In genomic region chr2:11773747-11774536, GRCh38 we compare ENCODE assay signal across 16 cellular contexts. TPM values are rescaled to one million over a fixed set of nuclear protein-coding genes. Genes with fewer than 3 reads are reported as not detected.
A peak's percentile ranks its signal among the peaks of the same experiment; 100 is the strongest.
DNase-seq lines count a peak whose midpoint lies in the region; ATAC-seq and TF ChIP-seq lines count a peak whose summit lies in the region.
"Had no signal": no experiment of that assay in that cellular context is flagged by ENCODE, and none has a peak within 500 bp of the region (broad histone marks: within the 10 kb centered on the region; RNA-seq: fewer than 3 reads in every experiment).

No MANE protein-coding gene starts in this region.

- no peak for ATAC-seq in HG03045 (IDR thresholded peaks at IDR 0.05; ENCODE audit: unreplicated experiment)
- ATAC-seq: body of pancreas, mucosa of descending colon had no signal

- H3K9me3 ChIP-seq in BLaER1 treated with 17β-estradiol and CSF1 and Interleukin-3, amounts not matched to agents 10 nM and 100 nM (replicated peaks in 1 of 11), result 0 out of 22 replicates have a peak, but pooled peaks cover 0 to 4% (median 0%) of the 10 kb centered on the region in 11 experiments
- no peaks in the 10 kb centered on the region for H3K9me3 ChIP-seq in CD8-positive, alpha-beta memory T cell (ENCODE audit: low read length)
- H3K9me3 ChIP-seq: body of pancreas, esophagus muscularis mucosa, mucosa of descending colon, ovary had no signal

- no TSS peak for BruUV-seq in MCF 10A (replicated peaks; lab: Mats Ljungman, UMichigan)

- TF ChIP-seq CTCF in MCF 10A (IDR thresholded peaks at IDR 0.05; ENCODE audit: unreplicated experiment) (no peak), GM10248 (IDR thresholded peaks at IDR 0.05; ENCODE audit: control extremely low read depth, extremely low read depth, low read depth, missing control alignments) (no peak)

- H3K27ac Mint-ChIP-seq in CD8-positive, alpha-beta memory T cell, result peak overlapping the region; percentile 70 to 96 (median 87)
- H3K27ac Mint-ChIP-seq in activated CD4-positive, alpha-beta memory T cell treated with anti-CD3 and anti-CD28 coated beads for 36 hours, result peak overlapping the region; percentile 68
- H3K27ac Mint-ChIP-seq in MCF 10A (ENCODE audit: low read depth, unreplicated experiment), result no peak overlapping the region

- H3K4me2 ChIP-seq in BLaER1 treated with 17β-estradiol and CSF1 and Interleukin-3, amounts not matched to agents 10 nM and 100 nM, result peak overlapping the region in 8 of 11 experiments; percentile 11 to 45 (median 36); a peak in 13 of 22 replicates

- CTCF ChIA-PET in CD8-positive, alpha-beta memory T cell (lab: Charles Lee), result interaction anchor here (1.2 to 2.6 kb wide), 7 partner anchors 12 to 86 kb away, joined by 3 to 8 read pairs (median 4); no protein-coding TSS in a partner anchor
- CTCF ChIA-PET in activated CD4-positive, alpha-beta memory T cell treated with anti-CD3 and anti-CD28 coated beads for 36 hours (lab: Charles Lee), result interaction anchor here (0.7 to 3.0 kb wide), 14 partner anchors 11 to 190 kb away, joined by 3 to 15 read pairs (median 5); partner anchors contain the start of gene LPIN1
- CTCF ChIA-PET in MCF 10A (lab: Yijun Ruan, JAX) (interaction anchor here (0.5 to 2.3 kb wide), 7 partner anchors 12 to 293 kb away, joined by 3 to 20 read pairs (median 4); no protein-coding TSS in a partner anchor), GM10248 (lab: Yijun Ruan, JAX) (interaction anchor here (0.8 to 2.9 kb wide), 6 partner anchors 9 to 84 kb away, joined by 3 to 15 read pairs (median 6); no protein-coding TSS in a partner anchor)

- no peak for DNase-seq in CD8-positive, alpha-beta memory T cell
- DNase-seq in activated CD4-positive, alpha-beta memory T cell treated with anti-CD3 and anti-CD28 coated beads for 36 hours, result no peak
- DNase-seq in mesenteric fat pad (ENCODE audit: low spot score) (peak; percentile 8), MCF 10A (ENCODE audit: unreplicated experiment) (no peak), GM10248 (ENCODE audit: extremely low spot score) (no peak)
- DNase-seq: activated T-cell treated with anti-CD3 and anti-CD28 coated beads, Interleukin-2, amount 50 U/mL, for 48 hours; body of pancreas; mucosa of descending colon; NCI-H1436 treated with DMSO at 0.1 percent for 48 hours; NCI-H510A; ovary; WERI-Rb-1 had no signal

- POLR2A ChIA-PET in CD8-positive, alpha-beta memory T cell (lab: Charles Lee), result interaction anchor here (0.8 to 1.5 kb wide), 4 partner anchors 11 to 30 kb away, joined by 3 to 5 read pairs (median 4); no protein-coding TSS in a partner anchor
- POLR2A ChIA-PET in activated CD4-positive, alpha-beta memory T cell treated with anti-CD3 and anti-CD28 coated beads for 36 hours (lab: Charles Lee), result interaction anchor here (0.6 to 3.0 kb wide), 5 partner anchors 9 to 81 kb away, joined by 3 to 9 read pairs (median 7); partner anchors contain the start of gene LPIN1
- POLR2A ChIA-PET in MCF 10A (lab: Yijun Ruan, JAX) (interaction anchor here (0.6 to 2.2 kb wide), 4 partner anchors 11 to 23 kb away, joined by 3 to 10 read pairs (median 3); no protein-coding TSS in a partner anchor), GM10248 (lab: Yijun Ruan, JAX) (no interaction called here)

- peaks cover 17 to 44% (median 37%) of the 10 kb centered on the region in 10 experiments for H3K4me1 ChIP-seq in BLaER1 treated with 17β-estradiol and CSF1 and Interleukin-3, amounts not matched to agents 10 nM and 100 nM
- H3K4me1 ChIP-seq in CD8-positive, alpha-beta memory T cell (ENCODE audit: insufficient read depth, low read length), result peaks cover 21% of the 10 kb centered on the region

- peak overlapping the region in 1 of 7 donors; percentile 38 for H3K4me3 Mint-ChIP-seq in CD8-positive, alpha-beta memory T cell
- H3K4me3 Mint-ChIP-seq in activated CD4-positive, alpha-beta memory T cell treated with anti-CD3 and anti-CD28 coated beads for 36 hours, result no peak overlapping the region
- no peak overlapping the region for H3K4me3 Mint-ChIP-seq in MCF 10A (ENCODE audit: unreplicated experiment)

- intact Hi-C loops in activated CD4-positive, alpha-beta memory T cell treated with anti-CD3 and anti-CD28 coated beads for 36 hours (cut with micrococcal nuclease), result no loop called here
- intact Hi-C loops in MCF 10A (cut with micrococcal nuclease), result no loop called here

- H3K9ac ChIP-seq in BLaER1 treated with 17β-estradiol and CSF1 and Interleukin-3, amounts not matched to agents 10 nM and 100 nM, result no peak overlapping the region
- H3K9ac ChIP-seq: KMS-11 had no signal

- H3K27me3 Mint-ChIP-seq in CD8-positive, alpha-beta memory T cell, result no peaks in the 10 kb centered on the region
- no peaks in the 10 kb centered on the region for H3K27me3 Mint-ChIP-seq in activated CD4-positive, alpha-beta memory T cell treated with anti-CD3 and anti-CD28 coated beads for 36 hours
- H3K27me3 Mint-ChIP-seq in MCF 10A (ENCODE audit: insufficient read depth, unreplicated experiment), result no peaks in the 10 kb centered on the region

- H3K27ac ChIP-seq in BLaER1 treated with 17β-estradiol and CSF1 and Interleukin-3, amounts not matched to agents 10 nM and 100 nM, result peak overlapping the region in 5 of 11 experiments; percentile 18 to 66 (median 45); a peak in 4 of 22 replicates
- no peak overlapping the region for H3K27ac ChIP-seq in CD8-positive, alpha-beta memory T cell (ENCODE audit: low read depth, low read length)
- H3K27ac ChIP-seq: body of pancreas, esophagus muscularis mucosa, ovary, WERI-Rb-1 had no signal

- H3K27me3 ChIP-seq in BLaER1 treated with 17β-estradiol and CSF1 and Interleukin-3, amounts not matched to agents 10 nM and 100 nM, result no peaks in the 10 kb centered on the region
- no peaks in the 10 kb centered on the region for H3K27me3 ChIP-seq in CD8-positive, alpha-beta memory T cell (ENCODE audit: insufficient read depth, low read length, poor library complexity, severe bottlenecking)
- H3K27me3 ChIP-seq: body of pancreas, esophagus muscularis mucosa, ovary had no signal

- no peak overlapping the region for H3K4me3 ChIP-seq in BLaER1 treated with 17β-estradiol and CSF1 and Interleukin-3, amounts not matched to agents 10 nM and 100 nM
- H3K4me3 ChIP-seq in CD8-positive, alpha-beta memory T cell (ENCODE audit: low read length), result no peak overlapping the region
- H3K4me3 ChIP-seq: body of pancreas, esophagus muscularis mucosa, mucosa of descending colon, ovary had no signal

- H3K4me1 Mint-ChIP-seq in CD8-positive, alpha-beta memory T cell, result peaks cover 33 to 47% (median 47%) of the 10 kb centered on the region in 3 donors
- H3K4me1 Mint-ChIP-seq in activated CD4-positive, alpha-beta memory T cell treated with anti-CD3 and anti-CD28 coated beads for 36 hours (ENCODE audit: low read depth), result peaks cover 53% of the 10 kb centered on the region
- H3K4me1 Mint-ChIP-seq in MCF 10A (ENCODE audit: insufficient read depth, unreplicated experiment), result peaks cover 4% of the 10 kb centered on the region

- peaks cover 0 to 8% (median 0%) of the 10 kb centered on the region in 11 experiments; a peak in 4 of 22 replicates for H4K20me1 ChIP-seq in BLaER1 treated with 17β-estradiol and CSF1 and Interleukin-3, amounts not matched to agents 10 nM and 100 nM

- peaks cover 64 to 86% (median 72%) of the 10 kb centered on the region in 11 experiments for H3K36me3 ChIP-seq in BLaER1 treated with 17β-estradiol and CSF1 and Interleukin-3, amounts not matched to agents 10 nM and 100 nM
- H3K36me3 ChIP-seq in CD8-positive, alpha-beta memory T cell (ENCODE audit: insufficient read depth, low read length), result peaks cover 33% of the 10 kb centered on the region
- H3K36me3 ChIP-seq: ovary had no signal

- no peaks in the 10 kb centered on the region for H3K9me3 Mint-ChIP-seq in CD8-positive, alpha-beta memory T cell
- H3K9me3 Mint-ChIP-seq in activated CD4-positive, alpha-beta memory T cell treated with anti-CD3 and anti-CD28 coated beads for 36 hours, result no peaks in the 10 kb centered on the region
- H3K9me3 Mint-ChIP-seq in MCF 10A (ENCODE audit: unreplicated experiment), result no peaks in the 10 kb centered on the region

- peaks cover 7 to 78% (median 17%) of the 10 kb centered on the region in 3 donors for H3K36me3 Mint-ChIP-seq in CD8-positive, alpha-beta memory T cell
- H3K36me3 Mint-ChIP-seq in activated CD4-positive, alpha-beta memory T cell treated with anti-CD3 and anti-CD28 coated beads for 36 hours, result peaks cover 46% of the 10 kb centered on the region
- H3K36me3 Mint-ChIP-seq in MCF 10A (ENCODE audit: insufficient read depth, unreplicated experiment), result peaks cover 100% of the 10 kb centered on the region

RNA-seq across cellular contexts. Expression of gene LPIN1, which starts 27.5 kb away (rescaled TPM):
- total RNA-seq in CD8-positive, alpha-beta memory T cell, result 10 to 100 TPM; 34.8 to 37.1 TPM
- 25.7 TPM for polyA plus RNA-seq in CD8-positive, alpha-beta memory T cell
- total RNA-seq in activated CD4-positive, alpha-beta memory T cell treated with anti-CD3 and anti-CD28 coated beads for 36 hours, result 10 to 100 TPM; 41.1 to 48.0 TPM
- total RNA-seq in mesenteric fat pad (198 TPM), MCF 10A (2022) (47.0 and 65.7 TPM in 2 replicates)
